Comparison of ENCODE assay signal across 8 cellular contexts in genomic region chr19:9140159-9140874, GRCh38. TPM values are rescaled to one million over a fixed set of nuclear protein-coding genes. Genes with fewer than 3 reads are reported as not detected.
DNase-seq lines count a peak whose midpoint lies in the region; ATAC-seq and TF ChIP-seq lines count a peak whose summit lies in the region.

TSS of gene ZNF317 (plus strand) at chr19:9140397. CDS start at chr19:9156017, 15,620 bp downstream.

- H3K4me3 ChIP-seq in kidney epithelial cell (ENCODE audit: low read depth, low read length), result peak within 1 kb of the TSS; percentile 99

- no peak for TF ChIP-seq CTCF in AG09319 (IDR thresholded peaks at IDR 0.05; ENCODE audit: low read depth, low read length)
- TF ChIP-seq CTCF in kidney epithelial cell (IDR thresholded peaks at IDR 0.05; ENCODE audit: insufficient read depth, low read length, poor library complexity, severe bottlenecking), result no peak

- no peaks in the 10 kb centered on the region for H3K27me3 ChIP-seq in kidney epithelial cell (ENCODE audit: control insufficient read depth, insufficient read depth, low read length)

- DNase-seq in AG09319 (ENCODE audit: extremely low read depth, low read depth) (peak; percentile 76), NCI-H510A (lab: John Stamatoyannopoulos, UW) (peak; percentile 81), kidney epithelial cell (ENCODE audit: low read depth) (peak; percentile 77)
- peak; percentile 81 for DNase-seq in activated CD4-positive, alpha-beta T cell treated with anti-CD3 and anti-CD28 coated beads for 1 hour
- peak; percentile 77 to 89 for DNase-seq in stimulated activated CD4-positive, alpha-beta T cell treated with anti-CD3 and anti-CD28 coated beads, Interleukin-15, amount 100 ng/mL, for 48 hours (ENCODE audit: low read depth in 2 of 2)

- H3K27ac ChIP-seq in cingulate gyrus (ENCODE audit: low read depth, low read length), result peak within 1 kb of the TSS; percentile 66

- no peaks in the 10 kb centered on the region for H3K36me3 ChIP-seq in kidney epithelial cell (ENCODE audit: control insufficient read depth, insufficient read depth, low read length)

- ATAC-seq in GM19043 (IDR thresholded peaks at IDR 0.05; ENCODE audit: low read depth, unreplicated experiment), result peak; percentile 95
- peak; percentile 87 for ATAC-seq in HG03378 (IDR thresholded peaks at IDR 0.05; ENCODE audit: unreplicated experiment)

RNA-seq across cellular contexts. Expression of gene ZNF317, which starts in this region (rescaled TPM):
- total RNA-seq in kidney epithelial cell, result 21.3 and 22.9 TPM in 2 replicates

Comparison
In these comparisons a context has a peak if more than half of its experiments do, and no peak if none do; other contexts are left out.
1. Peak in every context shown above with its lines: DNase-seq, ATAC-seq, H3K4me3 ChIP-seq and H3K27ac ChIP-seq.